26 cellular contexts compared by ENCODE assay signal in the genomic region with DNA sequence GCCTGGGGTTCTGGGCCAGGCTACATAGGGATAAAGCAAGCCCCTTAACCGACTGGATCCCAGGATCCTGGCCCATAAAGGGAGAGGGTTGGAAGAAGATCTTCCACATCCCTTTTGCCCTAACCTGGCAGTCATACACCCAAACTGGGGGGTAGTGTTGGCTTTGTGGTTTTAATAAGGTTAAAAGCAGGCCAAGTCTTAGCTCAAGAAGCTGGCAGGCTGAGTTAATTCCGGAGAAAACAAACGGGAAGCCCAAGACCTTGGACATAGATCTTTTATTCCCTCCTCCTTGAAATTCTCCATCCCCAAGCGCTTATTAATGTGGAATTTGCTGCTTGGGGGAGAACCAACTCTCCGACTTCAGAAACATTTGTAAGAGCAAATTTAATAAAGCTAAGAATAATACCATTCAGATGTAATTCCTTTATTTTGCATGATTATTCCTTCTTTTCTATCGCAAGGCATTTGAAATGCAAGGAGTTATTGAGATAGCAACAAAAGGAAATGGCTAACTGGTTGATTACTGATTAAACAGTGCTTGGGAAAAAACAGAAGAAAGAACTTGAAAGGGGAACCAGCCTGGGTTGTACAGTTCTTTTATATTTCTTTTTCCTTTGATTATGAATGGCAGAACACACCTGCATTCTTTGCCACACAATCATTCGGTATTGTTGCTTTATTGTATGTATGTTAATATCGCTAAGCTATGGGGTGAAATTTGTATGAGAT. TPM values are rescaled to one million over a fixed set of nuclear protein-coding genes. Genes with fewer than 3 reads are reported as not detected.
DNase-seq lines count a peak whose midpoint lies in the region; ATAC-seq and TF ChIP-seq lines count a peak whose summit lies in the region.
"Had no signal": no experiment of that assay in that cellular context is flagged by ENCODE, and none has a peak within 500 bp of the region (broad histone marks: within the 10 kb centered on the region; RNA-seq: fewer than 3 reads in every experiment).

No MANE protein-coding gene starts in this region.

- TF ChIP-seq POLR2A in ovary (IDR thresholded peaks at IDR 0.05): no peak

- peak; percentile 39 for DNase-seq in H7
- no peak for DNase-seq in left lung
- no peak for DNase-seq in smooth muscle cell (lab: John Stamatoyannopoulos, UW; ENCODE audit: unreplicated experiment)
- DNase-seq in activated T-cell treated with anti-CD3 and anti-CD28 coated beads, Interleukin-2, amount 50 U/mL, for 1 hour: no peak
- no peak for DNase-seq in neural progenitor cell (ENCODE audit: low spot score)
- no peak for DNase-seq in stimulated activated CD4-positive, alpha-beta T cell treated with anti-CD3 and anti-CD28 coated beads, Interleukin-2, amount 100 ng/mL, for 48 hours
- no peak for DNase-seq in ovary
- DNase-seq: activated CD4-positive, alpha-beta T cell treated with anti-CD3 and anti-CD28 coated beads for 1 hour; activated naive CD4-positive, alpha-beta T cell treated with Interleukin-2 at 50 U/mL for 16 hours; activated T-cell treated with anti-CD3 and anti-CD28 coated beads, Interleukin-2, amount 50 U/mL, for 4 hours; amniotic stem cell; CD4-positive, alpha-beta T cell; erythroblast; gastrocnemius medialis; Karpas-422; NCI-H1092; NCI-H446; occipital lobe; T-helper 9 cell had no signal

- no peak overlapping the region for H3K9ac ChIP-seq in smooth muscle cell (ENCODE audit: low read depth)
- H3K9ac ChIP-seq in neural progenitor cell: no peak overlapping the region

- H3K27me3 ChIP-seq in H7 (ENCODE audit: control insufficient read depth, insufficient read depth, low read length): no peaks in the 10 kb centered on the region
- peaks cover 0 to 22% of the 10 kb centered on the region in 2 donors for H3K27me3 ChIP-seq in left lung
- no peaks in the 10 kb centered on the region for H3K27me3 ChIP-seq in smooth muscle cell (ENCODE audit: low read depth)
- H3K27me3 ChIP-seq in neural progenitor cell: no peaks in the 10 kb centered on the region
- no peaks in the 10 kb centered on the region for H3K27me3 ChIP-seq in ovary

- no peak for TF ChIP-seq CTCF in brain (conservative IDR thresholded peaks at IDR 0.05)
- no peak for TF ChIP-seq CTCF in left lung (IDR thresholded peaks at IDR 0.05)
- no peak for TF ChIP-seq CTCF in smooth muscle cell (IDR thresholded peaks at IDR 0.05; ENCODE audit: borderline replicate concordance, insufficient read depth, poor library complexity, severe bottlenecking)
- TF ChIP-seq CTCF in neural progenitor cell (IDR thresholded peaks at IDR 0.05): no peak
- TF ChIP-seq CTCF in ovary (IDR thresholded peaks at IDR 0.05): no peak

- peak overlapping the region in 4 of 5 experiments; percentile 29 to 91 (median 66) for H3K27ac Mint-ChIP-seq in brain
- no peak overlapping the region for H3K27ac Mint-ChIP-seq in neural progenitor cell
- H3K27ac Mint-ChIP-seq: CD4-positive, alpha-beta T cell had no signal

- H3K4me3 ChIP-seq in H7 (ENCODE audit: insufficient read depth, low read depth, low read length): no peak overlapping the region
- H3K4me3 ChIP-seq in left lung: no peak overlapping the region
- peak overlapping the region; percentile 10 for H3K4me3 ChIP-seq in smooth muscle cell
- no peak overlapping the region for H3K4me3 ChIP-seq in neural progenitor cell
- H3K4me3 ChIP-seq in ovary: no peak overlapping the region
- H3K4me3 ChIP-seq: gastrocnemius medialis, suprapubic skin had no signal

- peak overlapping the region in 3 of 5 experiments; percentile 35 to 64 (median 37) for H3K4me3 Mint-ChIP-seq in brain
- no peak overlapping the region for H3K4me3 Mint-ChIP-seq in neural progenitor cell
- H3K4me3 Mint-ChIP-seq: activated T-cell treated with anti-CD3 and anti-CD28 coated beads, Interleukin-2, amount 50 U/mL, for 4 hours; CD4-positive, alpha-beta T cell had no signal

- H3K4me1 Mint-ChIP-seq in brain: peaks cover 31% of the 10 kb centered on the region
- peaks cover 9% of the 10 kb centered on the region for H3K4me1 Mint-ChIP-seq in neural progenitor cell

- intact Hi-C loops in left lung (cut with DNase I): no loop called here
- intact Hi-C loops in ovary (cut with DNase I): no loop called here

- peaks cover 4% of the 10 kb centered on the region for H3K36me3 Mint-ChIP-seq in brain
- no peaks in the 10 kb centered on the region for H3K36me3 Mint-ChIP-seq in neural progenitor cell

- no peaks in the 10 kb centered on the region for H3K9me3 ChIP-seq in left lung
- H3K9me3 ChIP-seq in smooth muscle cell (replicated peaks; ENCODE audit: low read depth): no peaks in the 10 kb centered on the region
- H3K9me3 ChIP-seq in neural progenitor cell (ENCODE audit: low read depth): no peaks in the 10 kb centered on the region
- H3K9me3 ChIP-seq in ovary: peaks cover 0 to under 1% of the 10 kb centered on the region in 2 donors
- H3K9me3 ChIP-seq: gastrocnemius medialis, suprapubic skin had no signal

- TF ChIP-seq EP300 in ovary (IDR thresholded peaks at IDR 0.05): no peak

- H3K79me2 ChIP-seq in smooth muscle cell (ENCODE audit: low read depth): no peaks in the 10 kb centered on the region
- H3K79me2 ChIP-seq in neural progenitor cell (ENCODE audit: low read depth): no peaks in the 10 kb centered on the region

- H3K4me1 ChIP-seq in left lung: peaks cover 0 to 5% of the 10 kb centered on the region in 2 donors
- H3K4me1 ChIP-seq in smooth muscle cell (ENCODE audit: low read depth): no peaks in the 10 kb centered on the region
- no peaks in the 10 kb centered on the region for H3K4me1 ChIP-seq in neural progenitor cell
- no peaks in the 10 kb centered on the region for H3K4me1 ChIP-seq in ovary (ENCODE audit: insufficient read depth)
- H3K4me1 ChIP-seq: gastrocnemius medialis, suprapubic skin had no signal

- 72% methylated on average over 8 of the region's 8 CpGs for WGBS in smooth muscle cell (ENCODE audit: low lambda C conversion rate)
- WGBS in ovary, 3 donors: 5 to 20% (median 11%) methylated on average over 8 of the region's 8 CpGs

- H3K9me3 Mint-ChIP-seq in brain (peaks cover 3 to 15% (median 10%) of the 10 kb centered on the region in 5 experiments), neural progenitor cell (no peaks in the 10 kb centered on the region)
- H3K9me3 Mint-ChIP-seq: activated T-cell treated with anti-CD3 and anti-CD28 coated beads, Interleukin-2, amount 50 U/mL, for 4 hours; CD4-positive, alpha-beta T cell had no signal

- H4K20me1 ChIP-seq in smooth muscle cell (ENCODE audit: low read depth) (no peaks in the 10 kb centered on the region), neural progenitor cell (ENCODE audit: low read depth) (no peaks in the 10 kb centered on the region)

- peak overlapping the region; percentile 3 to 33 for H3K27ac ChIP-seq in left lung
- H3K27ac ChIP-seq in smooth muscle cell (ENCODE audit: low read depth): no peak overlapping the region
- no peak overlapping the region for H3K27ac ChIP-seq in neural progenitor cell
- H3K27ac ChIP-seq in ovary: no peak overlapping the region
- H3K27ac ChIP-seq: gastrocnemius medialis, suprapubic skin had no signal

- H2AFZ ChIP-seq in smooth muscle cell (ENCODE audit: low read depth) (no peak overlapping the region), neural progenitor cell (replicated peaks) (no peak overlapping the region)

- no peak for ATAC-seq in left lung
- ATAC-seq: activated T-cell treated with anti-CD3 and anti-CD28 coated beads, Interleukin-2, amount 50 U/mL, for 4 hours; gastrocnemius medialis; left lobe of liver; sciatic nerve had no signal

- H3F3A ChIP-seq in smooth muscle cell (ENCODE audit: low read depth) (no peaks in the 10 kb centered on the region), neural progenitor cell (ENCODE audit: low read depth) (no peaks in the 10 kb centered on the region)

- H3K27me3 Mint-ChIP-seq in brain (peaks cover 25% of the 10 kb centered on the region), neural progenitor cell (ENCODE audit: insufficient read depth, low read depth) (peaks cover 13% of the 10 kb centered on the region)

- no peaks in the 10 kb centered on the region for H3K36me3 ChIP-seq in H7 (replicated peaks; ENCODE audit: control insufficient read depth, insufficient read depth, low read length)
- no peaks in the 10 kb centered on the region for H3K36me3 ChIP-seq in left lung
- no peaks in the 10 kb centered on the region for H3K36me3 ChIP-seq in smooth muscle cell (ENCODE audit: low read depth)
- no peaks in the 10 kb centered on the region for H3K36me3 ChIP-seq in neural progenitor cell
- H3K36me3 ChIP-seq in ovary: no peaks in the 10 kb centered on the region
- H3K36me3 ChIP-seq: gastrocnemius medialis, suprapubic skin had no signal

- no peak overlapping the region for H3K4me2 ChIP-seq in smooth muscle cell
- no peak overlapping the region for H3K4me2 ChIP-seq in neural progenitor cell

RNA-seq across cellular contexts. Expression of a gene that starts 6.2 kb away (rescaled TPM):
- 24.8 and 28.3 TPM in 2 replicates for total RNA-seq in H7 (2014; rRNA removed; shearing (Covaris generic))
- polyA plus RNA-seq in brain (ENCODE audit: insufficient read depth, low read depth, low replicate concordance) (2.5 TPM), smooth muscle cell (5.8 and 24.2 TPM in 2 replicates), ovary (1 to 10 TPM in 1 of 2 donors, under 1 TPM in 1; 0.94 to 2.1 TPM)
- total RNA-seq in left lung (10 to 100 TPM; 18.3 to 23.4 TPM), smooth muscle cell (8.0 and 11.4 TPM in 2 replicates), neural progenitor cell (ENCODE audit: low replicate concordance) (3.0 and 8.9 TPM in 2 replicates), ovary (10 to 100 TPM in 1 of 7 donors, 1 to 10 TPM in 5, under 1 TPM in 1; 0.45 to 23.8 (median 2.7) TPM)
- total RNA-seq: dermis microvascular lymphatic vessel endothelial cell, gastrocnemius medialis, HT1080, RPMI7951 had no signal

RNA-seq across cellular contexts. Expression of a gene that starts 44.2 kb away (rescaled TPM):
- 7.7 and 8.4 TPM in 2 replicates for total RNA-seq in H7 (2014; rRNA removed; shearing (Covaris generic))
- polyA plus RNA-seq in brain (ENCODE audit: insufficient read depth, low read depth, low replicate concordance) (6.5 TPM), smooth muscle cell (21.6 and 25.5 TPM in 2 replicates), ovary (10 to 100 TPM in 1 of 2 donors, 1 to 10 TPM in 1; 4.0 to 17.3 TPM)
- total RNA-seq in left lung (10 to 100 TPM in 1 of 2 donors, 1 to 10 TPM in 1; 7.1 to 11.0 TPM), smooth muscle cell (9.1 and 16.3 TPM in 2 replicates), neural progenitor cell (ENCODE audit: low replicate concordance) (4.0 and 18.6 TPM in 2 replicates), ovary (10 to 100 TPM in 6 of 7 donors, 1 to 10 TPM in 1; 6.7 to 21.1 (median 16.8) TPM)

Comparison
In these comparisons a context has a peak if more than half of its experiments do, and no peak if none do; other contexts are left out.
1. H3K27ac ChIP-seq: peak in left lung (2 of 2); none in smooth muscle cell (single experiment), neural progenitor cell (single experiment) and ovary (0 of 2).